In genomic region chr3:46670891-46671427, GRCh38 we compare ENCODE assay signal across 21 cellular contexts. TPM values are rescaled to one million over a fixed set of nuclear protein-coding genes. Genes with fewer than 3 reads are reported as not detected.
DNase-seq lines count a peak whose midpoint lies in the region; ATAC-seq and TF ChIP-seq lines count a peak whose summit lies in the region.
"Had no signal": no experiment of that assay in that cellular context is flagged by ENCODE, and none has a peak within 500 bp of the region (broad histone marks: within the 10 kb centered on the region; RNA-seq: fewer than 3 reads in every experiment).

No MANE protein-coding gene starts in this region.

- H3K9me3 Mint-ChIP-seq in activated T-cell treated with anti-CD3 and anti-CD28 coated beads, Interleukin-2, amount 50 U/mL, for 4 hours, result no peaks in the 10 kb centered on the region
- H3K9me3 Mint-ChIP-seq: activated T-cell treated with anti-CD3 and anti-CD28 coated beads, Interleukin-2, amount 50 U/mL, for 72 hours had no signal

- intact Hi-C loops in left ventricle myocardium inferior (cut with micrococcal nuclease), result no loop called here
- intact Hi-C loops in sigmoid colon (cut with DNase I), result no loop called here

- H3K27me3 Mint-ChIP-seq in activated T-cell treated with anti-CD3 and anti-CD28 coated beads, Interleukin-2, amount 50 U/mL, for 4 hours (ENCODE audit: low read depth), result peaks cover 2% of the 10 kb centered on the region

- peaks cover 7% of the 10 kb centered on the region for H3K36me3 Mint-ChIP-seq in activated T-cell treated with anti-CD3 and anti-CD28 coated beads, Interleukin-2, amount 50 U/mL, for 4 hours (ENCODE audit: insufficient read depth)

- no peak for ATAC-seq in activated T-cell treated with anti-CD3 and anti-CD28 coated beads, Interleukin-2, amount 50 U/mL, for 4 hours
- no peak for ATAC-seq in RWPE2 (ENCODE audit: low read depth)
- ATAC-seq: A549; activated T-cell treated with anti-CD3 and anti-CD28 coated beads, Interleukin-2, amount 50 U/mL, for 72 hours; left colon had no signal

- peaks cover 47% of the 10 kb centered on the region for H3K36me3 ChIP-seq in RWPE2 (ENCODE audit: low read depth)
- peaks cover 47% of the 10 kb centered on the region for H3K36me3 ChIP-seq in left ventricle myocardium inferior
- no peaks in the 10 kb centered on the region for H3K36me3 ChIP-seq in sigmoid colon

- no peak for TF ChIP-seq EP300 in sigmoid colon (IDR thresholded peaks at IDR 0.05)

- WGBS in sigmoid colon, 2 donors, result 93 to 95% methylated on average over 4 of the region's 4 CpGs

- no peak overlapping the region for H3K4me3 ChIP-seq in RWPE2 (ENCODE audit: severe bottlenecking)
- H3K4me3 ChIP-seq in left ventricle myocardium inferior, result no peak overlapping the region
- no peak overlapping the region for H3K4me3 ChIP-seq in sigmoid colon
- H3K4me3 ChIP-seq: A549, GM23248 had no signal

- peak; percentile 2 for DNase-seq in activated T-cell treated with anti-CD3 and anti-CD28 coated beads, Interleukin-2, amount 50 U/mL, for 4 hours
- no peak for DNase-seq in activated T-cell treated with anti-CD3 and anti-CD28 coated beads, Interleukin-2, amount 50 U/mL, for 1 hour
- DNase-seq in RWPE2 (ENCODE audit: low spot score) (peak; percentile 25), left ventricle myocardium inferior (peak; percentile 6), sigmoid colon (peak; percentile 35), COLO829 (ENCODE audit: low spot score) (no peak), T-helper 2 cell (no peak), NCI-H2196 treated with DMSO at 0.1 percent for 48 hours (lab: John Stamatoyannopoulos, UW; ENCODE audit: unreplicated experiment) (no peak)
- DNase-seq: activated CD4-positive, alpha-beta T cell treated with anti-CD3 and anti-CD28 coated beads, Interleukin-2, amount 50 U/mL, for 4 hours; activated T-cell treated with anti-CD3 and anti-CD28 coated beads, Interleukin-2, amount 50 U/mL, for 72 hours; anterior cingulate cortex; foreskin fibroblast; GM23248; occipital lobe; stimulated activated CD4-positive, alpha-beta T cell treated with anti-CD3 and anti-CD28 coated beads, Interleukin-4, amount 100 ng/mL, for 4 hours; stimulated activated CD8-positive, alpha-beta memory T cell treated with anti-CD3 and anti-CD28 coated beads, Interleukin-4, amount 100 ng/mL, for 48 hours had no signal

- TF ChIP-seq POLR2A in sigmoid colon (IDR thresholded peaks at IDR 0.05), result no peak

- H3K4me3 Mint-ChIP-seq in activated T-cell treated with anti-CD3 and anti-CD28 coated beads, Interleukin-2, amount 50 U/mL, for 4 hours, result no peak overlapping the region
- H3K4me3 Mint-ChIP-seq: activated T-cell treated with anti-CD3 and anti-CD28 coated beads, Interleukin-2, amount 50 U/mL, for 72 hours had no signal

- no peak for TF ChIP-seq CTCF in RWPE2 (IDR thresholded peaks at IDR 0.05; ENCODE audit: poor library complexity, severe bottlenecking)
- TF ChIP-seq CTCF in left ventricle myocardium inferior (IDR thresholded peaks at IDR 0.05; ENCODE audit: borderline replicate concordance), result no peak
- no peak for TF ChIP-seq CTCF in sigmoid colon (IDR thresholded peaks at IDR 0.05)

- no peak overlapping the region for H3K27ac ChIP-seq in RWPE2 (ENCODE audit: poor library complexity, severe bottlenecking)
- no peak overlapping the region for H3K27ac ChIP-seq in left ventricle myocardium inferior (replicated peaks)
- no peak overlapping the region for H3K27ac ChIP-seq in sigmoid colon
- H3K27ac ChIP-seq: A549, GM23248, KMS-11 had no signal

- no peaks in the 10 kb centered on the region for H3K4me1 ChIP-seq in RWPE2 (ENCODE audit: insufficient read depth, poor library complexity, severe bottlenecking)
- peaks cover 38% of the 10 kb centered on the region for H3K4me1 ChIP-seq in left ventricle myocardium inferior
- peaks cover 0 to 13% (median 8%) of the 10 kb centered on the region in 4 donors for H3K4me1 ChIP-seq in sigmoid colon
- H3K4me1 ChIP-seq: A549 had no signal

- no peaks in the 10 kb centered on the region for H3K27me3 ChIP-seq in RWPE2 (ENCODE audit: insufficient read depth, poor library complexity, severe bottlenecking)
- H3K27me3 ChIP-seq in left ventricle myocardium inferior (ENCODE audit: low read depth), result no peaks in the 10 kb centered on the region
- no peaks in the 10 kb centered on the region for H3K27me3 ChIP-seq in sigmoid colon

- H3K9me3 ChIP-seq in RWPE2 (ENCODE audit: severe bottlenecking) (no peaks in the 10 kb centered on the region), left ventricle myocardium inferior (replicated peaks) (no peaks in the 10 kb centered on the region), sigmoid colon (no peaks in the 10 kb centered on the region)
- H3K9me3 ChIP-seq: A549 had no signal

- H3K4me1 Mint-ChIP-seq in activated T-cell treated with anti-CD3 and anti-CD28 coated beads, Interleukin-2, amount 50 U/mL, for 4 hours (ENCODE audit: low read depth), result no peaks in the 10 kb centered on the region

RNA-seq across cellular contexts. Expression of gene ALS2CL, which starts 22.5 kb away (rescaled TPM):
- 1 to 10 TPM; 1.3 to 1.5 (median 1.4) TPM for total RNA-seq in activated T-cell treated with anti-CD3 and anti-CD28 coated beads, Interleukin-2, amount 50 U/mL, for 4 hours
- total RNA-seq in left ventricle myocardium inferior (33.7 TPM), sigmoid colon (10 to 100 TPM in 1 of 4 donors, 1 to 10 TPM in 3; 3.9 to 10.5 (median 4.3) TPM)
- polyA plus RNA-seq in sigmoid colon, result 10 to 100 TPM in 1 of 3 donors, 1 to 10 TPM in 2; 5.4 to 35.0 (median 6.0) TPM

RNA-seq across cellular contexts. Expression of gene TMIE, which starts 30.2 kb away (rescaled TPM):
- under 1 TPM; 0.16 to 0.71 (median 0.40) TPM for total RNA-seq in activated T-cell treated with anti-CD3 and anti-CD28 coated beads, Interleukin-2, amount 50 U/mL, for 4 hours
- total RNA-seq in left ventricle myocardium inferior (1.5 TPM), sigmoid colon (1 to 10 TPM in 2 of 4 donors, under 1 TPM in 1, not detected in 1; 0.81 to 1.8 (median 1.8) TPM)
- polyA plus RNA-seq in sigmoid colon, result under 1 TPM in 1 of 3 donors, not detected in 2; 0.63 TPM
- polyA plus RNA-seq: GM23248 had no signal

RNA-seq across cellular contexts. Expression of gene PRSS50, which starts 46.7 kb away (rescaled TPM):
- total RNA-seq in activated T-cell treated with anti-CD3 and anti-CD28 coated beads, Interleukin-2, amount 50 U/mL, for 4 hours, result not detected
- total RNA-seq in left ventricle myocardium inferior, result 0.22 TPM
- 1 to 10 TPM in 1 of 4 donors, under 1 TPM in 2, not detected in 1; 0.16 to 1.1 (median 0.81) TPM for total RNA-seq in sigmoid colon
- polyA plus RNA-seq in sigmoid colon, result under 1 TPM in 1 of 3 donors, not detected in 2; 0.03 TPM
- total RNA-seq: endothelial cell of umbilical vein, GM23248, left colon, skeletal muscle tissue had no signal
- polyA plus RNA-seq: A549, endothelial cell of umbilical vein, GM23248 had no signal

RNA-seq across cellular contexts. Expression of gene FAM240A, which starts 58.6 kb away (rescaled TPM):
- total RNA-seq in activated T-cell treated with anti-CD3 and anti-CD28 coated beads, Interleukin-2, amount 50 U/mL, for 4 hours, result not detected
- not detected for total RNA-seq in left ventricle myocardium inferior
- not detected for total RNA-seq in sigmoid colon
- not detected for polyA plus RNA-seq in sigmoid colon
- total RNA-seq: activated T-cell treated with anti-CD3 and anti-CD28 coated beads, Interleukin-2, amount 50 U/mL, for 72 hours; endothelial cell of umbilical vein; GM23248; left colon; occipital lobe; skeletal muscle tissue had no signal
- polyA plus RNA-seq: A549, endothelial cell of umbilical vein, GM23248 had no signal

Comparison
In these comparisons a context has a peak if more than half of its experiments do, and no peak if none do; other contexts are left out.
1. DNase-seq: peak in activated T-cell treated with anti-CD3 and anti-CD28 coated beads, Interleukin-2, amount 50 U/mL, for 4 hours (single experiment), RWPE2 (single experiment), left ventricle myocardium inferior (single experiment) and sigmoid colon (single experiment); none in activated T-cell treated with anti-CD3 and anti-CD28 coated beads, Interleukin-2, amount 50 U/mL, for 1 hour (single experiment), COLO829 (single experiment), T-helper 2 cell (0 of 5) and NCI-H2196 treated with DMSO at 0.1 percent for 48 hours (single experiment).